Comparison of ENCODE assay signal across 14 cellular contexts in the genomic region with DNA sequence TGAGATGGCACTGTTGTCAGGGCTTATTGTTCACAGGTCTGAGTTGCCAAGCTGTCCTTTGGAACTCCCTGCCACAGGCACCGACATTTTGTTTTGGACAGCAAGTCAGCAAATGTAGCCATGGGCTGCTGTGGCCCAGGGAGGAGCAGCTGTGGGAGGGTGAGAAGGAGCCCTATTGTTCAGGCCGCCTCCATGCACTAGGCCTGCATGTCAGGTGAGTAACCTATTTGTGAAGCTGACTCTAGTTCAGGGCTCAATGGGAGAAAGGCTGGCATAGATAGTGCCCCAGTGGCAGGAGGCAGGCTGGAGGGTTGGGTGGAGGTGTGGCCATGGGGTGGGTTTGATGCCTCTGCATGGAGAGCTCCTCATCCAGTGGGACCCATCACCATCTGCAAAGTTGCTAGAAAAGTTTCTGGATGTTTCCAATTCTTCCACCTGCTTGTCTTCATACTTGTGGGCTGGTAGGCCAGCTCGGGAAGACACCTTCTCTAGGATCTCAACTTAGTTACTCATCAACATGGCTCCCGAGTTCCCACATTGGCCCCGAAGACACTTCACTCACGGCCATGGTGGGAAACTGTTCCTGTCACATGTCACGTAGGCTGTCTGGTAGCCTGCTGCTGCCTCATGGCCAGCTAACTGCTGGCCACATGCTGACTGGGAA. TPM values are rescaled to one million over a fixed set of nuclear protein-coding genes. Genes with fewer than 3 reads are reported as not detected.
DNase-seq lines count a peak whose midpoint lies in the region; ATAC-seq and TF ChIP-seq lines count a peak whose summit lies in the region.
"Had no signal": no experiment of that assay in that cellular context is flagged by ENCODE, and none has a peak within 500 bp of the region (broad histone marks: within the 10 kb centered on the region; RNA-seq: fewer than 3 reads in every experiment).

No MANE protein-coding gene starts in this region.

- TF ChIP-seq CTCF in AG10803 (conservative IDR thresholded peaks at IDR 0.05; ENCODE audit: low read length) (no peak), Panc1 (IDR thresholded peaks at IDR 0.05) (no peak), fibroblast of the aortic adventitia (IDR thresholded peaks at IDR 0.05; ENCODE audit: insufficient read depth, low read length) (no peak), progenitor cell of endocrine pancreas (IDR thresholded peaks at IDR 0.05; ENCODE audit: unreplicated experiment) (no peak)

- DNase-seq in AG10803 (ENCODE audit: low read depth) (peak; percentile 59), Panc1 (ENCODE audit: low read depth, low spot score) (no peak), fibroblast of the aortic adventitia (ENCODE audit: low read depth) (peak; percentile 24), progenitor cell of endocrine pancreas (ENCODE audit: low spot score, unreplicated experiment) (no peak), T-helper 9 cell (no peak), activated gamma-delta T cell treated with Interleukin-2 at 50 U/mL for 16 hours (no peak), SIG-M5 (lab: John Stamatoyannopoulos, UW) (no peak), AG08396 (ENCODE audit: low spot score) (no peak)
- DNase-seq: activated CD4-positive, alpha-beta T cell treated with anti-CD3 and anti-CD28 coated beads, Interleukin-2, amount 50 U/mL, for 4 hours; foreskin keratinocyte; GDM1; natural killer cell had no signal

- H3K4me1 ChIP-seq in Panc1 (ENCODE audit: control insufficient read depth, insufficient read depth, low read length) = peaks cover 79% of the 10 kb centered on the region

- intact Hi-C loops in Panc1 (cut with micrococcal nuclease; ENCODE audit: unreplicated experiment) = loop anchor here (5.0 kb wide), 1 partner anchor 118 kb away; no protein-coding TSS in a partner anchor

- peak; percentile 10 for ATAC-seq in Panc1
- ATAC-seq: foreskin keratinocyte, natural killer cell had no signal

- no peaks in the 10 kb centered on the region for H3K27me3 ChIP-seq in Panc1 (ENCODE audit: control insufficient read depth, insufficient read depth, low read length)
- H3K27me3 ChIP-seq: BLaER1, foreskin keratinocyte had no signal

- H3K4me3 ChIP-seq in AG10803 (ENCODE audit: low read length) (no peak overlapping the region), Panc1 (ENCODE audit: low read depth in 2 of 2, low read length in 2 of 2) (no peak overlapping the region), fibroblast of the aortic adventitia (ENCODE audit: low read depth, low read length) (no peak overlapping the region)
- H3K4me3 ChIP-seq: BLaER1 had no signal

- H3K4me1 Mint-ChIP-seq in progenitor cell of endocrine pancreas (ENCODE audit: low read depth) = peaks cover 24% of the 10 kb centered on the region
- H3K4me1 Mint-ChIP-seq: natural killer cell had no signal

- in situ Hi-C loops in Panc1 (cut with HindIII; ENCODE audit: low pct_unique_long_range_greater_than_20kb, low sequenced_read_pairs) = no loop called here

- no peaks in the 10 kb centered on the region for H3K9me3 ChIP-seq in Panc1 (ENCODE audit: control insufficient read depth, insufficient read depth, low read depth, low read length)
- H3K9me3 ChIP-seq: BLaER1 had no signal

- peak overlapping the region; percentile 68 for H3K27ac Mint-ChIP-seq in progenitor cell of endocrine pancreas
- H3K27ac Mint-ChIP-seq: natural killer cell; T-helper 1 cell treated with Interleukin-12 subunit alpha and Interleukin-12 subunit beta and Interleukin-4 antibody, amounts not matched to agents 30 μg/mL and 1 μg/mL, for 36 hours had no signal

- H3K36me3 Mint-ChIP-seq in progenitor cell of endocrine pancreas (ENCODE audit: insufficient read depth) = peaks cover 29% of the 10 kb centered on the region
- H3K36me3 Mint-ChIP-seq: natural killer cell had no signal

- no peaks in the 10 kb centered on the region for H3K27me3 Mint-ChIP-seq in progenitor cell of endocrine pancreas

- CTCF ChIA-PET in Panc1 (lab: Charles Lee) = no interaction called here

- H3K36me3 ChIP-seq in Panc1 (ENCODE audit: control insufficient read depth, insufficient read depth, low read length) = peaks cover 22% of the 10 kb centered on the region

- no peaks in the 10 kb centered on the region for H3K9me3 Mint-ChIP-seq in progenitor cell of endocrine pancreas (ENCODE audit: low read depth)
- H3K9me3 Mint-ChIP-seq: natural killer cell; T-helper 1 cell treated with Interleukin-12 subunit alpha and Interleukin-12 subunit beta and Interleukin-4 antibody, amounts not matched to agents 30 μg/mL and 1 μg/mL, for 36 hours had no signal

- BruUV-seq in Panc1 (replicated peaks; lab: Mats Ljungman, UMichigan) = no TSS peak

- no peak overlapping the region for H3K4me3 Mint-ChIP-seq in progenitor cell of endocrine pancreas (ENCODE audit: low read depth)
- H3K4me3 Mint-ChIP-seq: natural killer cell; T-helper 1 cell treated with Interleukin-12 subunit alpha and Interleukin-12 subunit beta and Interleukin-4 antibody, amounts not matched to agents 30 μg/mL and 1 μg/mL, for 36 hours had no signal

- POLR2A ChIA-PET in Panc1 (lab: Charles Lee) = interaction anchor here (0.6 kb wide), 1 partner anchor 88 kb away, joined by 3 read pairs; no protein-coding TSS in a partner anchor

- peak overlapping the region; percentile 96 for H3K27ac ChIP-seq in Panc1 (ENCODE audit: low read length)
- H3K27ac ChIP-seq: BLaER1, foreskin keratinocyte had no signal

RNA-seq across cellular contexts. Expression of a gene that starts 19.5 kb away (rescaled TPM):
- total RNA-seq in Panc1 (2021; ENCODE audit: unreplicated experiment) (146 TPM), fibroblast of the aortic adventitia (ENCODE audit: low replicate concordance) (65.0 and 75.7 TPM in 2 replicates), progenitor cell of endocrine pancreas (93.2 and 94.4 TPM in 2 replicates)
- polyA plus RNA-seq in Panc1 (2012; ENCODE audit: insufficient read length) = 73.2 TPM
- total RNA-seq: natural killer cell had no signal

Comparison
In these comparisons a context has a peak if more than half of its experiments do, and no peak if none do; other contexts are left out.
1. DNase-seq: peak in AG10803 (single experiment) and fibroblast of the aortic adventitia (single experiment); none in Panc1 (single experiment), progenitor cell of endocrine pancreas (single experiment), T-helper 9 cell (single experiment), activated gamma-delta T cell treated with Interleukin-2 at 50 U/mL for 16 hours (single experiment), SIG-M5 (single experiment) and AG08396 (single experiment).